1 cellular context compared by ENCODE assay signal in the genomic region with DNA sequence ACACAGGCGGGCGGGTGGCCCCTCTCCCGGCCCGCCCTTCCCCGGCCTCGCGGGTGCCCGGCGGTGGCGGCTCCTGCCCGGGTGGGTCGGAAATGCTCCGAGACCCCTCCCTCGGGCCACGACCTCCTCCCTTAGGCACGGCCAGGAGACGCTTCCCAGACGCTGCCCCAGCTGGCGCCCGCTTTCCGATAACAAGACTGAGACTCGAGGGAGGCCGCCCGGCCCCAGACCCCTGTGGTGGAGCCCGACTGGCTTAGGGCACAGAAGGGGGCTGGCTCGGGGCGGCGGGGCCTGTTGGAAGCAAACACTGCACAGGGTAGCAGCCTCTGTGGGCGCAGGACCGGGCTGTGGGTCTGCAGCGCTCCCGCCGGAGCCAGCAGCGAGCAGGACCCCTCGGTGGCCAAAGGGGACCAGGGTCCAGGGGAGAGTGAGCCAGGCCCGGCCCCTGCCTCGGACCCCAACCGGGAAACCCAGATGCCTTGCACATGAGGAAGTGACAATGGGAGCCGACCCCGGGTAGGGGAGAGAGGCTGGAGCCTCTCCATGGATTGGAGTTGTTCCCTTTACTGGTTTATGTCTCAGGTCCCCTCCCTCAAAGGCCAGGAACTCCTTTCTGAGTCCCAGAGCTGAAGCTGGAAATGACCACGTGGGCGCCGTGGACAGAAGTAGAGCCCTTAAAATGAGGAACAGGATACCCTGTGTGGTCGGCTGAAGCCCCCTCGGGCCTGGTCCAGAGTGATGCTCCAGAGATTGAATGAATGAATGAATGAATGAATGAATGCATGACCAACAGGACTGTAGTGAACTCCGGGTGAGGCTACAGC.
A peak's percentile ranks its signal among the peaks of the same experiment; 100 is the strongest.
TF ChIP-seq lines count a peak whose summit lies in the region.

No MANE protein-coding gene starts in this region.

TF ChIP-seq in HepG2, 621 proteins besides CTCF, POLR2A, EP300 and RAD21 (continued from another document):
- no peak for TF ChIP-seq ZNF484 (CRISPR knock-in tag; IDR thresholded peaks at IDR 0.05; ENCODE audit: borderline replicate concordance, low read depth)
- no peak for TF ChIP-seq PCBP2 (optimal IDR thresholded peaks at IDR 0.05; ENCODE audit: low read depth, low read length, poor library complexity, severe bottlenecking)
- no peak for TF ChIP-seq ZNF101 (CRISPR knock-in tag; IDR thresholded peaks at IDR 0.05; ENCODE audit: borderline replicate concordance, low read depth)
- TF ChIP-seq, protein P1, sequence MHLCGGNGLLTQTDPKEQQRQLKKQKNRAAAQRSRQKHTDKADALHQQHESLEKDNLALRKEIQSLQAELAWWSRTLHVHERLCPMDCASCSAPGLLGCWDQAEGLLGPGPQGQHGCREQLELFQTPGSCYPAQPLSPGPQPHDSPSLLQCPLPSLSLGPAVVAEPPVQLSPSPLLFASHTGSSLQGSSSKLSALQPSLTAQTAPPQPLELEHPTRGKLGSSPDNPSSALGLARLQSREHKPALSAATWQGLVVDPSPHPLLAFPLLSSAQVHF (CRISPR knock-in tag; IDR thresholded peaks at IDR 0.05): no peak
- TF ChIP-seq ZNF292 (CRISPR knock-in tag; IDR thresholded peaks at IDR 0.05; ENCODE audit: borderline replicate concordance, low read depth): 0 out of 2 replicates have a peak, but pooled peaks have one; percentile 21
- TF ChIP-seq, protein P2, sequence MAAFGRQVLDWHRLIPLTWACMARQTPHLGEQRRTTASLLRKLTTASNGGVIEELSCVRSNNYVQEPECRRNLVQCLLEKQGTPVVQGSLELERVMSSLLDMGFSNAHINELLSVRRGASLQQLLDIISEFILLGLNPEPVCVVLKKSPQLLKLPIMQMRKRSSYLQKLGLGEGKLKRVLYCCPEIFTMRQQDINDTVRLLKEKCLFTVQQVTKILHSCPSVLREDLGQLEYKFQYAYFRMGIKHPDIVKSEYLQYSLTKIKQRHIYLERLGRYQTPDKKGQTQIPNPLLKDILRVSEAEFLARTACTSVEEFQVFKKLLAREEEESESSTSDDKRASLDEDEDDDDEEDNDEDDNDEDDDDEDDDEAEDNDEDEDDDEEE (CRISPR knock-in tag; IDR thresholded peaks at IDR 0.05): peak; percentile 64; the same call in 1 of the 2 replicates
- TF ChIP-seq KLF13 (CRISPR knock-in tag; IDR thresholded peaks at IDR 0.05): no peak
- TF ChIP-seq ZNF274 (CRISPR knock-in tag; IDR thresholded peaks at IDR 0.05): peak; percentile 50; the same call in 1 of the 2 replicates
- TF ChIP-seq, protein P3, sequence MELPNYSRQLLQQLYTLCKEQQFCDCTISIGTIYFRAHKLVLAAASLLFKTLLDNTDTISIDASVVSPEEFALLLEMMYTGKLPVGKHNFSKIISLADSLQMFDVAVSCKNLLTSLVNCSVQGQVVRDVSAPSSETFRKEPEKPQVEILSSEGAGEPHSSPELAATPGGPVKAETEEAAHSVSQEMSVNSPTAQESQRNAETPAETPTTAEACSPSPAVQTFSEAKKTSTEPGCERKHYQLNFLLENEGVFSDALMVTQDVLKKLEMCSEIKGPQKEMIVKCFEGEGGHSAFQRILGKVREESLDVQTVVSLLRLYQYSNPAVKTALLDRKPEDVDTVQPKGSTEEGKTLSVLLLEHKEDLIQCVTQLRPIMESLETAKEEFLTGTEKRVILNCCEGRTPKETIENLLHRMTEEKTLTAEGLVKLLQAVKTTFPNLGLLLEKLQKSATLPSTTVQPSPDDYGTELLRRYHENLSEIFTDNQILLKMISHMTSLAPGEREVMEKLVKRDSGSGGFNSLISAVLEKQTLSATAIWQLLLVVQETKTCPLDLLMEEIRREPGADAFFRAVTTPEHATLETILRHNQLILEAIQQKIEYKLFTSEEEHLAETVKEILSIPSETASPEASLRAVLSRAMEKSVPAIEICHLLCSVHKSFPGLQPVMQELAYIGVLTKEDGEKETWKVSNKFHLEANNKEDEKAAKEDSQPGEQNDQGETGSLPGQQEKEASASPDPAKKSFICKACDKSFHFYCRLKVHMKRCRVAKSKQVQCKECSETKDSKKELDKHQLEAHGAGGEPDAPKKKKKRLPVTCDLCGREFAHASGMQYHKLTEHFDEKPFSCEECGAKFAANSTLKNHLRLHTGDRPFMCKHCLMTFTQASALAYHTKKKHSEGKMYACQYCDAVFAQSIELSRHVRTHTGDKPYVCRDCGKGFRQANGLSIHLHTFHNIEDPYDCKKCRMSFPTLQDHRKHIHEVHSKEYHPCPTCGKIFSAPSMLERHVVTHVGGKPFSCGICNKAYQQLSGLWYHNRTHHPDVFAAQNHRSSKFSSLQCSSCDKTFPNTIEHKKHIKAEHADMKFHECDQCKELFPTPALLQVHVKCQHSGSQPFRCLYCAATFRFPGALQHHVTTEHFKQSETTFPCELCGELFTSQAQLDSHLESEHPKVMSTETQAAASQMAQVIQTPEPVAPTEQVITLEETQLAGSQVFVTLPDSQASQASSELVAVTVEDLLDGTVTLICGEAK (IDR thresholded peaks at IDR 0.05): no peak
- TF ChIP-seq, protein P3 (CRISPR knock-in tag; IDR thresholded peaks at IDR 0.05): no peak
